In genomic region chr22:40953446-40953845, GRCh38 we compare ENCODE assay signal across 9 cellular contexts. TPM values are rescaled to one million over a fixed set of nuclear protein-coding genes. Genes with fewer than 3 reads are reported as not detected.
DNase-seq lines count a peak whose midpoint lies in the region; ATAC-seq and TF ChIP-seq lines count a peak whose summit lies in the region.
"Had no signal": no experiment of that assay in that cellular context is flagged by ENCODE, and none has a peak within 500 bp of the region (broad histone marks: within the 10 kb centered on the region; RNA-seq: fewer than 3 reads in every experiment).

No MANE protein-coding gene starts in this region.

- no peak for TF ChIP-seq CTCF in HFFc6 (IDR thresholded peaks at IDR 0.05)

- intact Hi-C loops in naive thymus-derived CD4-positive, alpha-beta T cell (cut with micrococcal nuclease): no loop called here

- peaks cover 12% of the 10 kb centered on the region for H3K27me3 Mint-ChIP-seq in CD4-positive, CD25-positive, alpha-beta regulatory T cell
- peaks cover 5% of the 10 kb centered on the region; the same call in 1 of the 2 replicates for H3K27me3 Mint-ChIP-seq in HFFc6 (ENCODE audit: insufficient read depth)
- peaks cover 4% of the 10 kb centered on the region for H3K27me3 Mint-ChIP-seq in activated naive CD8-positive, alpha-beta T cell treated with anti-CD3 and anti-CD28 coated beads for 36 hours
- H3K27me3 Mint-ChIP-seq in naive thymus-derived CD4-positive, alpha-beta T cell: no peaks in the 10 kb centered on the region

- CTCF ChIA-PET in naive thymus-derived CD4-positive, alpha-beta T cell (lab: Charles Lee): no interaction called here

- H3K27ac Mint-ChIP-seq in CD4-positive, CD25-positive, alpha-beta regulatory T cell: peak overlapping the region; percentile 39 to 99 (median 53)
- peak overlapping the region; percentile 53 for H3K27ac Mint-ChIP-seq in HFFc6
- peak overlapping the region; percentile 61 for H3K27ac Mint-ChIP-seq in activated naive CD8-positive, alpha-beta T cell treated with anti-CD3 and anti-CD28 coated beads for 36 hours
- H3K27ac Mint-ChIP-seq in naive thymus-derived CD4-positive, alpha-beta T cell: peak overlapping the region in 8 of 9 donors; percentile 1 to 100 (median 72)

- H3K4me1 ChIP-seq in CD4-positive, CD25-positive, alpha-beta regulatory T cell (ENCODE audit: control insufficient read depth, insufficient read depth, low read length, poor library complexity, severe bottlenecking): peaks cover 40% of the 10 kb centered on the region
- peaks cover 16 to 19% of the 10 kb centered on the region in 2 donors for H3K4me1 ChIP-seq in naive thymus-derived CD4-positive, alpha-beta T cell (ENCODE audit: control insufficient read depth in 2 of 2, insufficient read depth in 2 of 2, low read length in 2 of 2)

- no peak overlapping the region for H3K4me3 ChIP-seq in CD4-positive, CD25-positive, alpha-beta regulatory T cell (ENCODE audit: low read depth, low read length)
- H3K4me3 ChIP-seq in naive thymus-derived CD4-positive, alpha-beta T cell (ENCODE audit: low read length): no peak overlapping the region

- peaks cover 15 to 55% (median 36%) of the 10 kb centered on the region in 4 donors for H3K4me1 Mint-ChIP-seq in CD4-positive, CD25-positive, alpha-beta regulatory T cell
- H3K4me1 Mint-ChIP-seq in HFFc6 (ENCODE audit: low read depth): peaks cover 38% of the 10 kb centered on the region
- peaks cover 12% of the 10 kb centered on the region for H3K4me1 Mint-ChIP-seq in activated naive CD8-positive, alpha-beta T cell treated with anti-CD3 and anti-CD28 coated beads for 36 hours
- peaks cover 20 to 47% (median 44%) of the 10 kb centered on the region in 7 donors for H3K4me1 Mint-ChIP-seq in naive thymus-derived CD4-positive, alpha-beta T cell

- no peaks in the 10 kb centered on the region for H3K9me3 ChIP-seq in CD4-positive, CD25-positive, alpha-beta regulatory T cell (ENCODE audit: control insufficient read depth in 2 of 2, low read length in 2 of 2)
- H3K9me3 ChIP-seq in naive thymus-derived CD4-positive, alpha-beta T cell (ENCODE audit: control insufficient read depth in 2 of 3, low read length in 3 of 3): no peaks in the 10 kb centered on the region

- peaks cover 17% of the 10 kb centered on the region for H3K36me3 Mint-ChIP-seq in CD4-positive, CD25-positive, alpha-beta regulatory T cell
- peaks cover 20% of the 10 kb centered on the region for H3K36me3 Mint-ChIP-seq in HFFc6 (ENCODE audit: low read depth)
- H3K36me3 Mint-ChIP-seq in activated naive CD8-positive, alpha-beta T cell treated with anti-CD3 and anti-CD28 coated beads for 36 hours: peaks cover 29% of the 10 kb centered on the region
- H3K36me3 Mint-ChIP-seq in naive thymus-derived CD4-positive, alpha-beta T cell: peaks cover 0 to 17% (median 7%) of the 10 kb centered on the region in 5 donors

- no peaks in the 10 kb centered on the region for H3K27me3 ChIP-seq in CD4-positive, CD25-positive, alpha-beta regulatory T cell (ENCODE audit: control insufficient read depth, insufficient read depth, low read length)
- H3K27me3 ChIP-seq in naive thymus-derived CD4-positive, alpha-beta T cell (ENCODE audit: control insufficient read depth in 2 of 2, insufficient read depth in 2 of 2, low read length in 2 of 2): no peaks in the 10 kb centered on the region

- H3K9me3 Mint-ChIP-seq in CD4-positive, CD25-positive, alpha-beta regulatory T cell: peaks cover 0 to 2% (median 0%) of the 10 kb centered on the region in 7 donors
- no peaks in the 10 kb centered on the region for H3K9me3 Mint-ChIP-seq in HFFc6
- no peaks in the 10 kb centered on the region for H3K9me3 Mint-ChIP-seq in activated naive CD8-positive, alpha-beta T cell treated with anti-CD3 and anti-CD28 coated beads for 36 hours
- peaks cover 0 to 6% (median 0%) of the 10 kb centered on the region in 11 donors for H3K9me3 Mint-ChIP-seq in naive thymus-derived CD4-positive, alpha-beta T cell
- H3K9me3 Mint-ChIP-seq: H9 had no signal

- peak overlapping the region; percentile 99 for H3K27ac ChIP-seq in CD4-positive, CD25-positive, alpha-beta regulatory T cell (ENCODE audit: insufficient read depth, low read length, poor library complexity, severe bottlenecking)
- H3K27ac ChIP-seq in naive thymus-derived CD4-positive, alpha-beta T cell (ENCODE audit: low read depth, low read length): peak overlapping the region; percentile 99

- DNase-seq in CD4-positive, CD25-positive, alpha-beta regulatory T cell: no peak
- DNase-seq in HFFc6 (peak; percentile 10), retina (no peak), NCI-H526 (lab: John Stamatoyannopoulos, UW) (no peak), AG08395 (ENCODE audit: low spot score) (no peak)
- no peak for DNase-seq in activated naive CD8-positive, alpha-beta T cell treated with anti-CD3 and anti-CD28 coated beads for 36 hours
- no peak for DNase-seq in naive thymus-derived CD4-positive, alpha-beta T cell
- DNase-seq: H9 had no signal

- H3K4me3 Mint-ChIP-seq in CD4-positive, CD25-positive, alpha-beta regulatory T cell: peak overlapping the region; percentile 37 to 97 (median 73)
- peak overlapping the region; percentile 100 for H3K4me3 Mint-ChIP-seq in HFFc6
- H3K4me3 Mint-ChIP-seq in activated naive CD8-positive, alpha-beta T cell treated with anti-CD3 and anti-CD28 coated beads for 36 hours: peak overlapping the region; percentile 100
- peak overlapping the region in 9 of 10 donors; percentile 4 to 61 (median 22) for H3K4me3 Mint-ChIP-seq in naive thymus-derived CD4-positive, alpha-beta T cell

- peaks cover 16% of the 10 kb centered on the region for H3K36me3 ChIP-seq in CD4-positive, CD25-positive, alpha-beta regulatory T cell (ENCODE audit: control insufficient read depth, insufficient read depth, low read length)
- peaks cover 0 to 23% (median 6%) of the 10 kb centered on the region in 3 experiments for H3K36me3 ChIP-seq in naive thymus-derived CD4-positive, alpha-beta T cell (ENCODE audit: control insufficient read depth in 2 of 3, insufficient read depth in 3 of 3, low read length in 3 of 3)

- POLR2A ChIA-PET in naive thymus-derived CD4-positive, alpha-beta T cell (lab: Charles Lee): interaction anchor here (0.8 to 4.1 kb wide), 3 partner anchors 69 to 317 kb away, joined by 3 to 109 read pairs (median 3); partner anchors contain the start of genes EP300 and MRTFA

- ATAC-seq in CD4-positive, CD25-positive, alpha-beta regulatory T cell (ENCODE audit: low read depth in 2 of 2): no peak
- ATAC-seq in naive thymus-derived CD4-positive, alpha-beta T cell: no peak
- no peak for ATAC-seq in GM21515 (IDR thresholded peaks at IDR 0.05; ENCODE audit: unreplicated experiment)

RNA-seq across cellular contexts. Expression of gene RBX1, which starts 2.3 kb away (rescaled TPM):
- total RNA-seq in CD4-positive, CD25-positive, alpha-beta regulatory T cell: 40.8 TPM
- 100 to 1,000 TPM; 201 to 264 (median 223) TPM for polyA plus RNA-seq in CD4-positive, CD25-positive, alpha-beta regulatory T cell
- 10 to 100 TPM; 69.2 to 77.3 (median 73.0) TPM for total RNA-seq in HFFc6 (2021; fragmentation: NEBNext Ultra II Directional; extraction: Animal tissue kit (Norgen Biotek cat#: 25700))
- 10 to 100 TPM; 79.4 to 91.1 TPM for total RNA-seq in activated naive CD8-positive, alpha-beta T cell treated with anti-CD3 and anti-CD28 coated beads for 36 hours
- 10 to 100 TPM; 28.9 to 91.3 (median 32.7) TPM for total RNA-seq in naive thymus-derived CD4-positive, alpha-beta T cell
- polyA plus RNA-seq in naive thymus-derived CD4-positive, alpha-beta T cell: 100 to 1,000 TPM; 109 to 171 TPM

Comparison
In these comparisons a context has a peak if more than half of its experiments do, and no peak if none do; other contexts are left out.
1. H3K4me3 Mint-ChIP-seq: peak in every context shown above with its lines; median percentile 100 in HFFc6; 100 in activated naive CD8-positive, alpha-beta T cell treated with anti-CD3 and anti-CD28 coated beads for 36 hours; 73 in CD4-positive, CD25-positive, alpha-beta regulatory T cell; 22 in naive thymus-derived CD4-positive, alpha-beta T cell.